In genomic region chr14:36556811-36557433, GRCh38 we compare ENCODE assay signal across 8 cellular contexts. TPM values are rescaled to one million over a fixed set of nuclear protein-coding genes. Genes with fewer than 3 reads are reported as not detected.
DNase-seq lines count a peak whose midpoint lies in the region; ATAC-seq and TF ChIP-seq lines count a peak whose summit lies in the region.

No MANE protein-coding gene starts in this region.

- peak; percentile 2 for DNase-seq in ACHN
- peak; percentile 42 for DNase-seq in GM10248 (ENCODE audit: extremely low spot score)
- peak; percentile 68 to 86 (median 74) for DNase-seq in NCI-H1417 (lab: John Stamatoyannopoulos, UW)
- peak; percentile 51 for DNase-seq in activated CD8-positive, alpha-beta T cell treated with anti-CD3 and anti-CD28 coated beads for 36 hours
- peak; percentile 63 for DNase-seq in iPS-NIHi7 (ENCODE audit: extremely low spot score)
- DNase-seq in tibial nerve (ENCODE audit: low spot score in 2 of 2), result peak in 1 of 2 donors; percentile 16

- H3K27me3 ChIP-seq in tibial nerve, result peaks cover 0 to 23% of the 10 kb centered on the region in 2 donors

- no peak overlapping the region for H3K4me3 ChIP-seq in tibial nerve

- H3K9me3 Mint-ChIP-seq in activated CD8-positive, alpha-beta T cell treated with anti-CD3 and anti-CD28 coated beads for 36 hours, result no peaks in the 10 kb centered on the region

- TF ChIP-seq CTCF in GM10248 (IDR thresholded peaks at IDR 0.05; ENCODE audit: control extremely low read depth, extremely low read depth, low read depth, missing control alignments), result peak; percentile 68
- TF ChIP-seq CTCF in activated CD8-positive, alpha-beta T cell treated with anti-CD3 and anti-CD28 coated beads for 36 hours (IDR thresholded peaks at IDR 0.05), result peak; percentile 75
- peak in 4 of 5 experiments; percentile 55 to 80 (median 61) for TF ChIP-seq CTCF in tibial nerve (IDR thresholded peaks at IDR 0.05)

- no peak for TF ChIP-seq EP300 in tibial nerve (IDR thresholded peaks at IDR 0.05)

- POLR2A ChIA-PET in GM10248 (lab: Yijun Ruan, JAX), result no interaction called here
- POLR2A ChIA-PET in activated CD8-positive, alpha-beta T cell treated with anti-CD3 and anti-CD28 coated beads for 36 hours (lab: Charles Lee), result no interaction called here

- no peaks in the 10 kb centered on the region for H3K9me3 ChIP-seq in tibial nerve

- H3K36me3 ChIP-seq in tibial nerve, result no peaks in the 10 kb centered on the region

- intact Hi-C loops in activated CD8-positive, alpha-beta T cell treated with anti-CD3 and anti-CD28 coated beads for 36 hours (cut with micrococcal nuclease), result no loop called here

- peaks cover 15% of the 10 kb centered on the region for H3K27me3 Mint-ChIP-seq in activated CD8-positive, alpha-beta T cell treated with anti-CD3 and anti-CD28 coated beads for 36 hours

- no peaks in the 10 kb centered on the region for H3K4me1 ChIP-seq in tibial nerve

- CTCF ChIA-PET in GM10248 (lab: Yijun Ruan, JAX), result interaction anchor here (0.9 to 1.9 kb wide), 5 partner anchors 385 to 674 kb away, joined by 4 to 7 read pairs (median 5); no protein-coding TSS in a partner anchor
- CTCF ChIA-PET in activated CD8-positive, alpha-beta T cell treated with anti-CD3 and anti-CD28 coated beads for 36 hours (lab: Charles Lee), result interaction anchor here (0.9 to 4.3 kb wide), 8 partner anchors 11 to 487 kb away, joined by 3 to 40 read pairs (median 6); no protein-coding TSS in a partner anchor

- no peak overlapping the region for H3K4me3 Mint-ChIP-seq in activated CD8-positive, alpha-beta T cell treated with anti-CD3 and anti-CD28 coated beads for 36 hours

- no peaks in the 10 kb centered on the region for H3K4me1 Mint-ChIP-seq in activated CD8-positive, alpha-beta T cell treated with anti-CD3 and anti-CD28 coated beads for 36 hours (ENCODE audit: low read depth)

- no peak for TF ChIP-seq POLR2A in tibial nerve (IDR thresholded peaks at IDR 0.05)

- ATAC-seq in activated CD8-positive, alpha-beta T cell treated with anti-CD3 and anti-CD28 coated beads for 36 hours, result no peak
- ATAC-seq in HG03442 (IDR thresholded peaks at IDR 0.05; ENCODE audit: unreplicated experiment) (no peak), HG03520 (IDR thresholded peaks at IDR 0.05; ENCODE audit: unreplicated experiment) (no peak)

- in situ Hi-C loops in ACHN (cut with HindIII; ENCODE audit: low pct_ligation_motif_present, low pct_unique_long_range_greater_than_20kb, low sequenced_read_pairs), result no loop called here

- 53 to 58% methylated on average over 9 of the region's 9 CpGs for WGBS in tibial nerve, 2 donors

- no peak overlapping the region for H3K27ac Mint-ChIP-seq in activated CD8-positive, alpha-beta T cell treated with anti-CD3 and anti-CD28 coated beads for 36 hours

- no peak overlapping the region for H3K27ac ChIP-seq in tibial nerve

- H3K36me3 Mint-ChIP-seq in activated CD8-positive, alpha-beta T cell treated with anti-CD3 and anti-CD28 coated beads for 36 hours (ENCODE audit: low read depth), result no peaks in the 10 kb centered on the region

RNA-seq across cellular contexts. Expression of gene NKX2-8, which starts 25.5 kb away (rescaled TPM):
- not detected for total RNA-seq in activated CD8-positive, alpha-beta T cell treated with anti-CD3 and anti-CD28 coated beads for 36 hours
- total RNA-seq in tibial nerve, result not detected

RNA-seq across cellular contexts. Expression of gene NKX2-1, which starts 36.9 kb away (rescaled TPM):
- under 1 TPM in 1 of 2 experiments, not detected in 1; 0.25 TPM for total RNA-seq in activated CD8-positive, alpha-beta T cell treated with anti-CD3 and anti-CD28 coated beads for 36 hours
- total RNA-seq in tibial nerve, result not detected
